Comparison of ENCODE assay signal across 20 cellular contexts in genomic region chr11:61155312-61155711, GRCh38. TPM values are rescaled to one million over a fixed set of nuclear protein-coding genes. Genes with fewer than 3 reads are reported as not detected.
"Had no signal": no experiment of that assay in that cellular context is flagged by ENCODE, and none has a peak within 500 bp of the region (broad histone marks: within the 10 kb centered on the region; RNA-seq: fewer than 3 reads in every experiment).

No MANE protein-coding gene starts in this region.

- H3K27ac ChIP-seq: KMS-11 had no signal

- FAIRE-seq: astrocyte had no signal

- DNase-seq: activated CD4-positive, alpha-beta memory T cell treated with anti-CD3 and anti-CD28 coated beads for 36 hours; activated CD4-positive, alpha-beta T cell treated with anti-CD3 and anti-CD28 coated beads, Interleukin-2, amount 10 ng/mL, durations not matched to agents 7 days and 5 days; activated CD4-positive, CD25-positive, alpha-beta regulatory T cell; activated CD8-positive, alpha-beta memory T cell treated with anti-CD3 and anti-CD28 coated beads for 24 hours; activated effector memory CD4-positive, alpha-beta T cell treated with anti-CD3 and anti-CD28 coated beads, Interleukin-2, amount 50 U/mL, for 16 hours; activated naive CD4-positive, alpha-beta T cell treated with anti-CD3 and anti-CD28 coated beads for 36 hours; activated T-cell treated with anti-CD3 and anti-CD28 coated beads, Interleukin-2, amount 50 U/mL, for 4 hours; amygdala; NCI-H1092; NCI-H1417; NCI-H1694; NCI-H2029 treated with DMSO at 0.1 percent for 48 hours; NCI-H510A treated with DMSO at 0.1 percent for 48 hours; NCI-H69; NK-92 treated with Interleukin-12 subunit alpha and Interleukin-12 subunit beta, amount 100 ng/mL, for 24 hours; SHP77 treated with DMSO at 0.1 percent for 48 hours had no signal

- H3K9ac ChIP-seq: KMS-11 had no signal

- H3K4me2 ChIP-seq: KMS-11 had no signal

- ATAC-seq: activated T-cell treated with anti-CD3 and anti-CD28 coated beads, Interleukin-2, amount 50 U/mL, for 4 hours had no signal

RNA-seq across cellular contexts. Expression of gene PGA3, which starts 48.0 kb away (rescaled TPM):
- total RNA-seq: activated CD4-positive, alpha-beta memory T cell treated with anti-CD3 and anti-CD28 coated beads for 36 hours; activated CD4-positive, alpha-beta T cell treated with anti-CD3 and anti-CD28 coated beads, Interleukin-2, amount 10 ng/mL, durations not matched to agents 7 days and 5 days; activated naive CD4-positive, alpha-beta T cell treated with anti-CD3 and anti-CD28 coated beads for 36 hours; activated T-cell treated with anti-CD3 and anti-CD28 coated beads, Interleukin-2, amount 50 U/mL, for 4 hours; MCF 10A; SK-MEL-5 had no signal

RNA-seq across cellular contexts. Expression of gene CD5, which starts 53.0 kb away (rescaled TPM):
- total RNA-seq: astrocyte, MCF 10A, SK-MEL-5 had no signal
